ENCODE assay signal across 8 cellular contexts in the genomic region with DNA sequence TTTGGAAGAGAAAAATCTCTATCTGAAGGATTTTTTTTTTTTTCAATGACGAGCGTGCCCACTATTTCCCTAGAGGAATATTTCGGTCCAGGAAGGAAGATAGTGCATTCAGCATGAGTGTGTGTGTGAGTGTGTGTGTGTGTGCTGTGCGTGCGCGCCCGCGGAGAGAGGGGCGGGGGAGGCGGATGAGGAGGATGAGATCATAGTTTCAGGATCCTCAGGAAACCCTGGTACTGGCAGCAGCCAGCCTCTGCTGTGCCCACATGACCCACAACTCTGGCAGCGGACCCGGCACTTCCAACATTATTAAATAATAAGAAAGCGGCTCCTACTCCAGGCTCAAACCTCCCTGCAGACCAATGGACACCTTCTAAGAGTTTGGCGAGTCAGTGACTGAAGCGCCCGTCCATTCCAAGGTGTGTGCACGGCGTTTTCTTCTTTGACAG.
DNase-seq lines count a peak whose midpoint lies in the region; ATAC-seq and TF ChIP-seq lines count a peak whose summit lies in the region.

No MANE protein-coding gene starts in this region.

- H3K27ac ChIP-seq in dorsolateral prefrontal cortex (peak overlapping the region in 52 of 59 donors; percentile 19 to 91 (median 74)), left lung (peak overlapping the region in 1 of 2 donors; percentile 26), stomach smooth muscle (ENCODE audit: low read length) (peak overlapping the region; percentile 43)

- intact Hi-C loops in dorsolateral prefrontal cortex (cut with DNase I), result loop anchor here (5.0 to 10.0 kb wide), 3 partner anchors 271 to 292 kb away; a partner anchor contains a TSS
- intact Hi-C loops in left lung (cut with DNase I), result no loop called here

- no peak for TF ChIP-seq CTCF in dorsolateral prefrontal cortex (IDR thresholded peaks at IDR 0.05 in 54 of 56, conservative IDR thresholded peaks at IDR 0.05 in 2 of 56; ENCODE audit: low read depth in 1 of 56, partially characterized antibody in 56 of 56)
- no peak for TF ChIP-seq CTCF in left lung (IDR thresholded peaks at IDR 0.05)

- H3K4me1 ChIP-seq in left lung (no peaks in the 10 kb centered on the region), stomach smooth muscle (ENCODE audit: control insufficient read depth, insufficient read depth, low read length) (no peaks in the 10 kb centered on the region)

- ATAC-seq in GM21529 (IDR thresholded peaks at IDR 0.05; ENCODE audit: unreplicated experiment) (peak; percentile 66), left lung (peak; percentile 90)

- in situ Hi-C loops in KBM-7 (cut with MboI; ENCODE audit: low pct_unique_long_range_greater_than_20kb, low sequenced_read_pairs), result no loop called here

- DNase-seq in EL, result peak; percentile 60
- DNase-seq in KBM-7, result peak; percentile 54
- peak; percentile 65 to 89 (median 84) for DNase-seq in dorsolateral prefrontal cortex
- peak; percentile 74 to 79 for DNase-seq in left lung
- DNase-seq in HT-29 (ENCODE audit: low spot score), result no peak

- H3K36me3 ChIP-seq in left lung, result no peaks in the 10 kb centered on the region
- no peaks in the 10 kb centered on the region for H3K36me3 ChIP-seq in stomach smooth muscle (ENCODE audit: control insufficient read depth in 2 of 2, insufficient read depth in 2 of 2, low read length in 2 of 2)

- H3K9me3 ChIP-seq in left lung (no peaks in the 10 kb centered on the region), stomach smooth muscle (ENCODE audit: control insufficient read depth in 2 of 2, low read length in 2 of 2) (no peaks in the 10 kb centered on the region)

- H3K27me3 ChIP-seq in dorsolateral prefrontal cortex, result no peaks in the 10 kb centered on the region
- H3K27me3 ChIP-seq in left lung, result peaks cover 0 to 54% of the 10 kb centered on the region in 2 donors
- H3K27me3 ChIP-seq in stomach smooth muscle (ENCODE audit: control insufficient read depth in 1 of 2, insufficient read depth in 2 of 2, low read length in 2 of 2), result no peaks in the 10 kb centered on the region

- peak overlapping the region; percentile 29 to 83 (median 70) for H3K4me3 ChIP-seq in dorsolateral prefrontal cortex
- peak overlapping the region; percentile 30 to 35 for H3K4me3 ChIP-seq in left lung
- peak overlapping the region; percentile 68 to 76 for H3K4me3 ChIP-seq in stomach smooth muscle (ENCODE audit: low read length in 2 of 2)

- H3K9ac ChIP-seq in stomach smooth muscle (ENCODE audit: low read length in 2 of 2), result peak overlapping the region in 1 of 2 donors; percentile 73

TF ChIP-seq in PFSK-1, 5 proteins besides CTCF, POLR2A, EP300 and RAD21:
- peak; percentile 43 for TF ChIP-seq FOXP2 (optimal IDR thresholded peaks at IDR 0.05; ENCODE audit: borderline replicate concordance, extremely low read depth, extremely low read length, insufficient read depth)
- TF ChIP-seq, protein P1, sequence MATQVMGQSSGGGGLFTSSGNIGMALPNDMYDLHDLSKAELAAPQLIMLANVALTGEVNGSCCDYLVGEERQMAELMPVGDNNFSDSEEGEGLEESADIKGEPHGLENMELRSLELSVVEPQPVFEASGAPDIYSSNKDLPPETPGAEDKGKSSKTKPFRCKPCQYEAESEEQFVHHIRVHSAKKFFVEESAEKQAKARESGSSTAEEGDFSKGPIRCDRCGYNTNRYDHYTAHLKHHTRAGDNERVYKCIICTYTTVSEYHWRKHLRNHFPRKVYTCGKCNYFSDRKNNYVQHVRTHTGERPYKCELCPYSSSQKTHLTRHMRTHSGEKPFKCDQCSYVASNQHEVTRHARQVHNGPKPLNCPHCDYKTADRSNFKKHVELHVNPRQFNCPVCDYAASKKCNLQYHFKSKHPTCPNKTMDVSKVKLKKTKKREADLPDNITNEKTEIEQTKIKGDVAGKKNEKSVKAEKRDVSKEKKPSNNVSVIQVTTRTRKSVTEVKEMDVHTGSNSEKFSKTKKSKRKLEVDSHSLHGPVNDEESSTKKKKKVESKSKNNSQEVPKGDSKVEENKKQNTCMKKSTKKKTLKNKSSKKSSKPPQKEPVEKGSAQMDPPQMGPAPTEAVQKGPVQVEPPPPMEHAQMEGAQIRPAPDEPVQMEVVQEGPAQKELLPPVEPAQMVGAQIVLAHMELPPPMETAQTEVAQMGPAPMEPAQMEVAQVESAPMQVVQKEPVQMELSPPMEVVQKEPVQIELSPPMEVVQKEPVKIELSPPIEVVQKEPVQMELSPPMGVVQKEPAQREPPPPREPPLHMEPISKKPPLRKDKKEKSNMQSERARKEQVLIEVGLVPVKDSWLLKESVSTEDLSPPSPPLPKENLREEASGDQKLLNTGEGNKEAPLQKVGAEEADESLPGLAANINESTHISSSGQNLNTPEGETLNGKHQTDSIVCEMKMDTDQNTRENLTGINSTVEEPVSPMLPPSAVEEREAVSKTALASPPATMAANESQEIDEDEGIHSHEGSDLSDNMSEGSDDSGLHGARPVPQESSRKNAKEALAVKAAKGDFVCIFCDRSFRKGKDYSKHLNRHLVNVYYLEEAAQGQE (IDR thresholded peaks at IDR 0.05; ENCODE audit: insufficient read depth in 1 of 2, low read depth in 2 of 2, low read length in 2 of 2), result no peak

Comparison
In these comparisons a context has a peak if more than half of its experiments do, and no peak if none do; other contexts are left out.
1. intact Hi-C loops: an anchor here in dorsolateral prefrontal cortex (5.0 to 10.0 kb wide); none called in left lung.